16 cellular contexts compared by ENCODE assay signal in genomic region chr7:131056007-131056406, GRCh38.
DNase-seq lines count a peak whose midpoint lies in the region; ATAC-seq and TF ChIP-seq lines count a peak whose summit lies in the region.
"Had no signal": no experiment of that assay in that cellular context is flagged by ENCODE, and none has a peak within 500 bp of the region (broad histone marks: within the 10 kb centered on the region; RNA-seq: fewer than 3 reads in every experiment).

No MANE protein-coding gene starts in this region.

- no peak for TF ChIP-seq POLR2A in transverse colon (IDR thresholded peaks at IDR 0.05)

- 82% methylated on average over 2 of the region's 2 CpGs for WGBS in liver
- 78 to 79% methylated on average over 2 of the region's 2 CpGs for WGBS in transverse colon (ENCODE audit: low coverage in 1 of 2), 2 donors

- H3K27me3 Mint-ChIP-seq in activated naive CD4-positive, alpha-beta T cell treated with anti-CD3 and anti-CD28 coated beads for 36 hours (ENCODE audit: low read depth): no peaks in the 10 kb centered on the region
- no peaks in the 10 kb centered on the region for H3K27me3 Mint-ChIP-seq in activated B cell treated with CpG ODN at 0.5 μM for 24 hours

- peaks cover 10% of the 10 kb centered on the region for H3K36me3 Mint-ChIP-seq in activated naive CD4-positive, alpha-beta T cell treated with anti-CD3 and anti-CD28 coated beads for 36 hours (ENCODE audit: low read depth)
- peaks cover 34% of the 10 kb centered on the region for H3K36me3 Mint-ChIP-seq in activated B cell treated with CpG ODN at 0.5 μM for 24 hours (ENCODE audit: low read depth)

- H3K9ac ChIP-seq in liver (ENCODE audit: low read depth in 1 of 2, low read length in 2 of 2): no peak overlapping the region

- DNase-seq in activated naive CD4-positive, alpha-beta T cell treated with anti-CD3 and anti-CD28 coated beads for 36 hours: no peak
- DNase-seq in activated naive CD4-positive, alpha-beta T cell treated with Interleukin-2 at 50 U/mL for 16 hours: no peak
- DNase-seq in activated B cell treated with CpG ODN at 0.5 μM for 24 hours: no peak
- DNase-seq in transverse colon: no peak
- no peak for DNase-seq in activated CD4-positive, CD25-positive, alpha-beta regulatory T cell treated with anti-CD3 and anti-CD28 coated beads, Interleukin-2, amount 50 U/mL, for 72 hours
- no peak for DNase-seq in DMS79 (lab: John Stamatoyannopoulos, UW)
- DNase-seq: activated CD4-positive, CD25-positive, alpha-beta regulatory T cell; activated effector memory CD4-positive, alpha-beta T cell treated with Interleukin-2 at 50 U/mL for 16 hours; foreskin fibroblast; HCEC 1CT; islet precursor cell; NCI-H1436 treated with DMSO at 0.1 percent for 48 hours; NCI-H82 had no signal

- H3K4me1 Mint-ChIP-seq in activated naive CD4-positive, alpha-beta T cell treated with anti-CD3 and anti-CD28 coated beads for 36 hours (ENCODE audit: low read depth): peaks cover 65% of the 10 kb centered on the region
- peaks cover 72% of the 10 kb centered on the region for H3K4me1 Mint-ChIP-seq in activated B cell treated with CpG ODN at 0.5 μM for 24 hours

- no peak overlapping the region for H3K4me3 Mint-ChIP-seq in activated naive CD4-positive, alpha-beta T cell treated with anti-CD3 and anti-CD28 coated beads for 36 hours
- peak overlapping the region; percentile 42 for H3K4me3 Mint-ChIP-seq in activated B cell treated with CpG ODN at 0.5 μM for 24 hours

- H3K36me3 ChIP-seq in liver (ENCODE audit: control insufficient read depth in 4 of 4, insufficient read depth in 3 of 4, low read depth in 1 of 4, low read length in 3 of 4): peaks cover 0 to 5% (median 0%) of the 10 kb centered on the region in 4 donors
- no peaks in the 10 kb centered on the region for H3K36me3 ChIP-seq in transverse colon

- no peak for ATAC-seq in activated B cell treated with CpG ODN at 0.5 μM for 24 hours (ENCODE audit: low read depth)
- no peak for ATAC-seq in HG03432 (IDR thresholded peaks at IDR 0.05; ENCODE audit: unreplicated experiment)

- no peaks in the 10 kb centered on the region for H3K9me3 ChIP-seq in liver (ENCODE audit: control insufficient read depth in 4 of 4, low read length in 3 of 4)
- no peaks in the 10 kb centered on the region for H3K9me3 ChIP-seq in transverse colon

- H3K27ac Mint-ChIP-seq in activated naive CD4-positive, alpha-beta T cell treated with anti-CD3 and anti-CD28 coated beads for 36 hours: peak overlapping the region; percentile 98
- H3K27ac Mint-ChIP-seq in activated B cell treated with CpG ODN at 0.5 μM for 24 hours: peak overlapping the region; percentile 97

- H3K27ac ChIP-seq in liver (ENCODE audit: low read depth in 1 of 2, low read length in 2 of 2) (peak overlapping the region; percentile 38 to 93), transverse colon (peak overlapping the region in 3 of 4 donors; percentile 83 to 86 (median 85))

- intact Hi-C loops in activated naive CD4-positive, alpha-beta T cell treated with anti-CD3 and anti-CD28 coated beads for 36 hours (cut with micrococcal nuclease): loop anchor here (2.0 to 10.0 kb wide), 3 partner anchors 133 to 599 kb away; no protein-coding TSS in a partner anchor
- intact Hi-C loops in activated B cell treated with CpG ODN at 0.5 μM for 24 hours (cut with micrococcal nuclease) (loop anchor here (2.0 kb wide), 1 partner anchor 51 kb away; no protein-coding TSS in a partner anchor), transverse colon (cut with DNase I; ENCODE audit: low total_unique reads) (no loop called here)

- peaks cover 7% of the 10 kb centered on the region for H3K9me3 Mint-ChIP-seq in activated naive CD4-positive, alpha-beta T cell treated with anti-CD3 and anti-CD28 coated beads for 36 hours
- no peaks in the 10 kb centered on the region for H3K9me3 Mint-ChIP-seq in activated B cell treated with CpG ODN at 0.5 μM for 24 hours

- no peak for TF ChIP-seq CTCF in activated B cell treated with CpG ODN at 0.5 μM for 24 hours (IDR thresholded peaks at IDR 0.05)
- no peak for TF ChIP-seq CTCF in liver (IDR thresholded peaks at IDR 0.05; ENCODE audit: low read depth, low read length, missing input control)
- no peak for TF ChIP-seq CTCF in transverse colon (IDR thresholded peaks at IDR 0.05)

- TF ChIP-seq EP300 in transverse colon (IDR thresholded peaks at IDR 0.05; ENCODE audit: low read depth): no peak

- H3K4me3 ChIP-seq in liver (ENCODE audit: low read depth in 1 of 3, low read length in 3 of 3) (no peak overlapping the region), transverse colon (no peak overlapping the region)
- H3K4me3 ChIP-seq: skin epidermis had no signal

- H3K27me3 ChIP-seq in liver (ENCODE audit: control insufficient read depth in 4 of 4, insufficient read depth in 4 of 4, low read length in 3 of 4): no peaks in the 10 kb centered on the region
- no peaks in the 10 kb centered on the region for H3K27me3 ChIP-seq in transverse colon

- POLR2A ChIA-PET in activated B cell treated with CpG ODN at 0.5 μM for 24 hours (lab: Charles Lee): interaction anchor here (1.1 to 2.3 kb wide), 4 partner anchors 11 to 51 kb away, joined by 3 to 15 read pairs (median 9); no protein-coding TSS in a partner anchor

- CTCF ChIA-PET in activated naive CD4-positive, alpha-beta T cell treated with anti-CD3 and anti-CD28 coated beads for 36 hours (lab: Charles Lee): interaction anchor here (0.7 to 3.9 kb wide), 4 partner anchors 10 to 44 kb away, joined by 3 to 15 read pairs (median 4); no protein-coding TSS in a partner anchor
- CTCF ChIA-PET in activated B cell treated with CpG ODN at 0.5 μM for 24 hours (lab: Charles Lee): interaction anchor here (2.3 to 2.7 kb wide), 3 partner anchors 13 to 74 kb away, joined by 9 to 13 read pairs (median 13); no protein-coding TSS in a partner anchor

- TF ChIP-seq RAD21 in liver (IDR thresholded peaks at IDR 0.05): no peak

- in situ Hi-C loops in transverse colon (cut with MboI; ENCODE audit: low pct_ligation_motif_present in 1 of 4, low pct_unique_long_range_greater_than_20kb in 1 of 4, low sequenced_read_pairs in 3 of 4): no loop called here

- H3K4me1 ChIP-seq in liver (ENCODE audit: control insufficient read depth in 4 of 4, insufficient read depth in 4 of 4, low read length in 3 of 4) (peaks cover 6 to 29% (median 17%) of the 10 kb centered on the region in 4 donors), transverse colon (peaks cover 15 to 77% (median 52%) of the 10 kb centered on the region in 4 donors)

TF ChIP-seq in liver, 16 proteins besides CTCF, POLR2A, EP300 and RAD21:
- TF ChIP-seq FOXA2 (IDR thresholded peaks at IDR 0.05): no peak
- no peak for TF ChIP-seq SP1 (IDR thresholded peaks at IDR 0.05)
- no peak for TF ChIP-seq NR2F2 (IDR thresholded peaks at IDR 0.05)
- no peak for TF ChIP-seq REST (IDR thresholded peaks at IDR 0.05)
- no peak for TF ChIP-seq YY1 (IDR thresholded peaks at IDR 0.05)
- no peak for TF ChIP-seq ZBTB33 (IDR thresholded peaks at IDR 0.05)
- TF ChIP-seq EGR1 (IDR thresholded peaks at IDR 0.05; ENCODE audit: low read depth in 2 of 2): no peak
- no peak for TF ChIP-seq FOXA1 (IDR thresholded peaks at IDR 0.05)
- TF ChIP-seq JUND (IDR thresholded peaks at IDR 0.05): no peak
- no peak for TF ChIP-seq HNF4A (conservative IDR thresholded peaks at IDR 0.05)
- TF ChIP-seq GABPA (IDR thresholded peaks at IDR 0.05 in 1 of 2, conservative IDR thresholded peaks at IDR 0.05 in 1 of 2): no peak
- no peak for TF ChIP-seq HNF4G (IDR thresholded peaks at IDR 0.05)
- no peak for TF ChIP-seq ATF3 (IDR thresholded peaks at IDR 0.05)
TF ChIP-seq in liver: peak in this region for 0.
